Comparison of ENCODE assay signal across 8 cellular contexts in genomic region chr13:19862511-19863313, GRCh38. TPM values are rescaled to one million over a fixed set of nuclear protein-coding genes. Genes with fewer than 3 reads are reported as not detected.
DNase-seq lines count a peak whose midpoint lies in the region; ATAC-seq and TF ChIP-seq lines count a peak whose summit lies in the region.

No MANE protein-coding gene starts in this region.

- TF ChIP-seq POLR2A in esophagus squamous epithelium (IDR thresholded peaks at IDR 0.05) = no peak

- H3K36me3 ChIP-seq in esophagus squamous epithelium = peaks cover 0 to 21% (median 0%) of the 10 kb centered on the region in 3 donors

- POLR2A ChIA-PET in naive thymus-derived CD8-positive, alpha-beta T cell (lab: Charles Lee) = interaction anchor here (0.6 to 3.3 kb wide), 8 partner anchors 41 to 1314 kb away, joined by 3 to 58 read pairs (median 9); partner anchors contain the start of genes MPHOSPH8 and PSPC1

- H3K9me3 ChIP-seq in esophagus squamous epithelium = no peaks in the 10 kb centered on the region

- DNase-seq in COLO668 (lab: John Stamatoyannopoulos, UW; ENCODE audit: unreplicated experiment) (peak; percentile 70), NCI-H526 (lab: John Stamatoyannopoulos, UW) (peak; percentile 47 to 70), esophagus squamous epithelium (lab: John Stamatoyannopoulos, UW) (no peak)
- peak; percentile 71 for DNase-seq in activated T-cell treated with anti-CD3 and anti-CD28 coated beads, Interleukin-2, amount 50 U/mL, for 24 hours
- DNase-seq in naive thymus-derived CD8-positive, alpha-beta T cell = peak; percentile 15 to 71 (median 46)
- peak; percentile 57 for DNase-seq in stimulated activated naive CD8-positive, alpha-beta T cell treated with anti-CD3 and anti-CD28 coated beads, Interleukin-15, Interleukin-2, amounts not matched to agents 100 U/mL and 50 U/mL, for 24 hours

- intact Hi-C loops in esophagus squamous epithelium (cut with DNase I) = loop anchor here (5.0 kb wide), 1 partner anchor 80 kb away; the partner anchor contains the start of gene PSPC1

- H3K27ac Mint-ChIP-seq in activated T-cell treated with anti-CD3 and anti-CD28 coated beads, Interleukin-2, amount 50 U/mL, for 24 hours = peak overlapping the region; percentile 96
- H3K27ac Mint-ChIP-seq in naive thymus-derived CD8-positive, alpha-beta T cell = peak overlapping the region; percentile 93 to 98 (median 96)

- H3K27me3 ChIP-seq in esophagus squamous epithelium = no peaks in the 10 kb centered on the region

- no peaks in the 10 kb centered on the region for H3K27me3 Mint-ChIP-seq in activated T-cell treated with anti-CD3 and anti-CD28 coated beads, Interleukin-2, amount 50 U/mL, for 24 hours
- H3K27me3 Mint-ChIP-seq in naive thymus-derived CD8-positive, alpha-beta T cell = no peaks in the 10 kb centered on the region

- peak overlapping the region; percentile 99 for H3K27ac ChIP-seq in esophagus squamous epithelium

- peak overlapping the region; percentile 80 to 92 (median 84) for H3K4me3 ChIP-seq in esophagus squamous epithelium

- 0 to 1% methylated on average over 10 to 14 of the region's 65 CpGs for WGBS in esophagus squamous epithelium, 2 donors

- H3K4me3 Mint-ChIP-seq in activated T-cell treated with anti-CD3 and anti-CD28 coated beads, Interleukin-2, amount 50 U/mL, for 24 hours = peak overlapping the region; percentile 93
- H3K4me3 Mint-ChIP-seq in naive thymus-derived CD8-positive, alpha-beta T cell = peak overlapping the region; percentile 89 to 98 (median 97)

- no peak for TF ChIP-seq CTCF in esophagus squamous epithelium (IDR thresholded peaks at IDR 0.05)

- peaks cover 36% of the 10 kb centered on the region for H3K4me1 Mint-ChIP-seq in activated T-cell treated with anti-CD3 and anti-CD28 coated beads, Interleukin-2, amount 50 U/mL, for 24 hours (ENCODE audit: low read depth)
- peaks cover 10 to 42% (median 41%) of the 10 kb centered on the region in 4 donors for H3K4me1 Mint-ChIP-seq in naive thymus-derived CD8-positive, alpha-beta T cell

- H3K36me3 Mint-ChIP-seq in activated T-cell treated with anti-CD3 and anti-CD28 coated beads, Interleukin-2, amount 50 U/mL, for 24 hours (ENCODE audit: low read depth) = peaks cover 44% of the 10 kb centered on the region
- H3K36me3 Mint-ChIP-seq in naive thymus-derived CD8-positive, alpha-beta T cell = peaks cover 0 to 23% (median under 1%) of the 10 kb centered on the region in 3 donors

- ATAC-seq in GM21737 (IDR thresholded peaks at IDR 0.05; ENCODE audit: unreplicated experiment) (peak; percentile 2), GM18873 (IDR thresholded peaks at IDR 0.05; ENCODE audit: low FRiP score, unreplicated experiment) (no peak)
- ATAC-seq in naive thymus-derived CD8-positive, alpha-beta T cell = peak; percentile 4
- ATAC-seq in stimulated activated naive CD8-positive, alpha-beta T cell treated with anti-CD3 and anti-CD28 coated beads, Interleukin-15, Interleukin-2, amounts not matched to agents 100 U/mL and 50 U/mL, for 24 hours = no peak

- H3K9me3 Mint-ChIP-seq in activated T-cell treated with anti-CD3 and anti-CD28 coated beads, Interleukin-2, amount 50 U/mL, for 24 hours = peaks cover 4% of the 10 kb centered on the region
- no peaks in the 10 kb centered on the region for H3K9me3 Mint-ChIP-seq in naive thymus-derived CD8-positive, alpha-beta T cell

- H3K4me1 ChIP-seq in esophagus squamous epithelium = peaks cover 9 to 62% (median 22%) of the 10 kb centered on the region in 3 donors

RNA-seq across cellular contexts. Expression of gene ZMYM5, which starts 0.7 kb away (rescaled TPM):
- 10 to 100 TPM in 2 of 4 donors, 1 to 10 TPM in 2; 7.4 to 16.2 (median 10.0) TPM for total RNA-seq in esophagus squamous epithelium
- 10 to 100 TPM; 28.0 to 33.7 TPM for total RNA-seq in naive thymus-derived CD8-positive, alpha-beta T cell
- 10 to 100 TPM; 20.7 to 27.5 (median 23.8) TPM for polyA plus RNA-seq in naive thymus-derived CD8-positive, alpha-beta T cell

Comparison
In these comparisons a context has a peak if more than half of its experiments do, and no peak if none do; other contexts are left out.
1. ATAC-seq: peak in GM21737 (single experiment) and naive thymus-derived CD8-positive, alpha-beta T cell (2 of 2); none in stimulated activated naive CD8-positive, alpha-beta T cell treated with anti-CD3 and anti-CD28 coated beads, Interleukin-15, Interleukin-2, amounts not matched to agents 100 U/mL and 50 U/mL, for 24 hours (single experiment) and GM18873 (single experiment).